In the genomic region with DNA sequence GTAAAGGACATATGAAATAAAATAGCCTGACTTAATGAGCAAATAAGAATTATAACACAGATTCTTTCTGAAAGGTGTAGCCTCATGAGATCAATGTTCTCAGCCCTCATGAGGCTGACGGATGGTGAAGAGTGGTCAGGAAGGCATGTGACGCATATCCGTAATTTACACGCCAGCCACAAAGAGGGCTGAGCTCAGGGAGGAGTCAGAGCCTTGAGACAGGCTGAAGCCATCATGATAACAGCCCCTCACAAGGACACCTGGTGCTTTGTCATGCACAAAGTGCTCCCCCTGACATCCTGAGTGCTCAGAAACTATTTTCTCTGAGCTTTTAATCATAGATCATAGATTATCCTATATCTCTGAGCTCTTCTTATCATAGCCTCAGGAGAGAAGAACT, we compare ENCODE assay signal across 9 cellular contexts.
A peak's percentile ranks its signal among the peaks of the same experiment; 100 is the strongest.
DNase-seq lines count a peak whose midpoint lies in the region; ATAC-seq and TF ChIP-seq lines count a peak whose summit lies in the region.
"Had no signal": no experiment of that assay in that cellular context is flagged by ENCODE, and none has a peak within 500 bp of the region (broad histone marks: within the 10 kb centered on the region; RNA-seq: fewer than 3 reads in every experiment).

No MANE protein-coding gene starts in this region.

- WGBS in stomach, 5 donors: 70 to 86% (median 80%) methylated on average over 4 of the region's 4 CpGs

- H3K27me3 ChIP-seq in stomach: no peaks in the 10 kb centered on the region
- H3K27me3 ChIP-seq: body of pancreas had no signal

- no peak overlapping the region for H3K4me3 ChIP-seq in stomach
- H3K4me3 ChIP-seq: body of pancreas had no signal

- intact Hi-C loops in stomach (cut with DNase I; ENCODE audit: low total_unique reads): no loop called here

- TF ChIP-seq POLR2A in stomach (IDR thresholded peaks at IDR 0.05): no peak

- peak; percentile 84 to 85 for ATAC-seq in activated CD4-positive, CD25-positive, alpha-beta regulatory T cell treated with anti-CD3 and anti-CD28 coated beads, Interleukin-2, amount 50 U/mL, for 24 hours
- ATAC-seq in left lobe of liver (peak; percentile 15), GM18511 (IDR thresholded peaks at IDR 0.05; ENCODE audit: unreplicated experiment) (no peak)
- ATAC-seq: body of pancreas had no signal

- H3K9me3 ChIP-seq in stomach: no peaks in the 10 kb centered on the region
- H3K9me3 ChIP-seq: body of pancreas had no signal

- TF ChIP-seq EP300 in stomach (IDR thresholded peaks at IDR 0.05): no peak

- no peak for TF ChIP-seq CTCF in stomach (IDR thresholded peaks at IDR 0.05)

- H3K36me3 ChIP-seq in stomach: no peaks in the 10 kb centered on the region

- H3K27ac ChIP-seq in stomach: peak overlapping the region in 2 of 5 donors; percentile 64 to 70

- DNase-seq in activated CD4-positive, CD25-positive, alpha-beta regulatory T cell treated with anti-CD3 and anti-CD28 coated beads, Interleukin-2, amount 50 U/mL, for 72 hours: no peak
- DNase-seq in activated CD8-positive, alpha-beta memory T cell treated with anti-CD3 and anti-CD28 coated beads, Interleukin-2, amount 50 U/mL, for 1 hour (ENCODE audit: extremely low read depth): peak; percentile 68
- DNase-seq in left lobe of liver (ENCODE audit: low spot score) (no peak), stomach (peak; percentile 32), NCI-H524 treated with DMSO at 0.1 percent for 48 hours (lab: John Stamatoyannopoulos, UW) (no peak), NCI-H1048 (lab: John Stamatoyannopoulos, UW) (no peak)

- peaks cover 0 to 35% (median 0%) of the 10 kb centered on the region in 4 donors for H3K4me1 ChIP-seq in stomach
- H3K4me1 ChIP-seq: body of pancreas had no signal

Comparison
In these comparisons a context has a peak if more than half of its experiments do, and no peak if none do; other contexts are left out.
1. DNase-seq: peak in activated CD8-positive, alpha-beta memory T cell treated with anti-CD3 and anti-CD28 coated beads, Interleukin-2, amount 50 U/mL, for 1 hour (single experiment) and stomach (single experiment); none in activated CD4-positive, CD25-positive, alpha-beta regulatory T cell treated with anti-CD3 and anti-CD28 coated beads, Interleukin-2, amount 50 U/mL, for 72 hours (single experiment), left lobe of liver (single experiment), NCI-H524 treated with DMSO at 0.1 percent for 48 hours (single experiment) and NCI-H1048 (single experiment).